ENCODE assay signal across 9 cellular contexts in the genomic region with DNA sequence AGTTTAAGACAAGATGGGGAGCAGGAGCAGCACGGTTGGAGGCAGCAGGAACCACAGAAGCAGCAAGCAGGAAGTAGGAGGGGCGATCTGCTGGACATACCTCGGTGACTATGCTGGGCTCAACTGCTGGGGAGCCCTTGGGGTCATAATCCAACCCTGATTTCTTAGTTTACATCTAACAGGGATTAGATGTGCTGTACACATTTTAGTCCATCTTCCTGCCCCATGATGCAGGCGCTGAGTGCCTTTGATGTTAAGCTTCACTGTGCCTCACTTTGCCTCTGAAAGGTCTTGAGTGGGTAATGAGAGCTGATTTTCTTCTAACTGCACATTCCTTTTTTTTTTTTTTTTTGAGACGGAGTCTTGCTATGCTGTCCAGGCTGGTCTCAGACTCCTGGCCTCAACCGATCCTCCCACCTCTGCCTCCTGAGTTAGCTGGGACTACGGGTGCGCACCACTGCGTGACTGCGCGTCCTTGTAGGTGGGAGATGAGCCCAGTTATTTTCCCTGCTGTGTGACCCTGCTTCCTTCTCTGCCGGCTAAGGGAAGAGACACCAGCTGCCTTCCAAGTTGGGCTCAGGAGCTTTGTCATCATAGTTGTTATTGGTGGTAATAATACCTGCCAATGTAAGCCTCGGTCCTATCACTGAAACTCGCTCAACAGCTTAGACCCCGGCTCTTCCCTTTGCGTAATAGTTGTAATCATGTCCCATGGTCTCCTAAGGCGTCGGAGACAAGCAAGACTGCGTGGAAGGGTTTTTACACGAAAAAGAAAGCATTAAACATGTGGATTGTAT. TPM values are rescaled to one million over a fixed set of nuclear protein-coding genes. Genes with fewer than 3 reads are reported as not detected.
A peak's percentile ranks its signal among the peaks of the same experiment; 100 is the strongest.
DNase-seq lines count a peak whose midpoint lies in the region; ATAC-seq, FAIRE-seq and TF ChIP-seq lines count a peak whose summit lies in the region.
"Had no signal": no experiment of that assay in that cellular context is flagged by ENCODE, and none has a peak within 500 bp of the region (broad histone marks: within the 10 kb centered on the region; RNA-seq: fewer than 3 reads in every experiment).

No MANE protein-coding gene starts in this region.

- no peak overlapping the region for H3K9ac ChIP-seq in GM12878 (ENCODE audit: control insufficient read depth, insufficient read depth, low read length)

- TF ChIP-seq POLR2A in GM12878 (IDR thresholded peaks at IDR 0.05; ENCODE audit: low read depth, low read length) (no peak), lower leg skin (IDR thresholded peaks at IDR 0.05) (no peak), transverse colon (IDR thresholded peaks at IDR 0.05) (no peak)

- no TSS peak for BruUV-seq in GM12878 (replicated peaks; lab: Mats Ljungman, UMichigan)

- WGBS in GM12878 (ENCODE audit: insufficient coverage, insufficient replicate concordance, low lambda C conversion rate, missing lambda C conversion rate) = 21% methylated on average over 18 of the region's 20 CpGs
- WGBS in lower leg skin, 2 donors = 41 to 42% methylated on average over 20 of the region's 20 CpGs
- WGBS in transverse colon (ENCODE audit: low coverage in 1 of 2), 2 donors = 26 to 40% methylated on average over 3 to 20 of the region's 20 CpGs

- intact Hi-C loops in GM12878 (cut with micrococcal nuclease; ENCODE audit: unreplicated experiment) (no loop called here), lower leg skin (cut with DNase I; ENCODE audit: low total_unique reads) (no loop called here), transverse colon (cut with DNase I; ENCODE audit: low total_unique reads) (no loop called here)

- no peak for TF ChIP-seq RAD21 in GM12878 (IDR thresholded peaks at IDR 0.05; ENCODE audit: insufficient read depth, low read depth, low read length)

- SMC1A ChIA-PET in GM12878 (lab: Charles Lee; ENCODE audit: uncharacterized antibody, unreplicated experiment) = interaction anchor here (1.0 kb wide), 1 partner anchor 13 kb away, joined by 4 read pairs; no protein-coding TSS in a partner anchor

- peak overlapping the region; percentile 96 for H3K4me2 ChIP-seq in GM12878 (ENCODE audit: control insufficient read depth, insufficient read depth)

- POLR2A ChIA-PET in GM12878 (lab: Charles Lee) = no interaction called here

- peak; percentile 78 for FAIRE-seq in GM12878 (lab: Jason Lieb, UNC)

- ATAC-seq in GM12878 (peak; percentile 45; the same call in 1 of the 3 replicates), GM18868 (IDR thresholded peaks at IDR 0.05; ENCODE audit: unreplicated experiment) (no peak), HG02870 (IDR thresholded peaks at IDR 0.05; ENCODE audit: unreplicated experiment) (no peak)

- peak overlapping the region; percentile 80; the same call in 1 of the 2 replicates for H3K4me3 ChIP-seq in GM12878
- H3K4me3 ChIP-seq in lower leg skin (ENCODE audit: low read depth, poor library complexity, severe bottlenecking) = peak overlapping the region; percentile 63
- peak overlapping the region; percentile 58 to 90 (median 66) for H3K4me3 ChIP-seq in transverse colon

- TF ChIP-seq EP300 in GM12878 (IDR thresholded peaks at IDR 0.05; ENCODE audit: borderline replicate concordance in 1 of 2, control insufficient read depth in 1 of 2, low read depth in 2 of 2, low read length in 2 of 2) (no peak), transverse colon (IDR thresholded peaks at IDR 0.05; ENCODE audit: low read depth) (no peak)

- H3K27ac ChIP-seq in GM12878 (ENCODE audit: control insufficient read depth, insufficient read depth) = no peak overlapping the region
- H3K27ac ChIP-seq in transverse colon = peak overlapping the region; percentile 86 to 93 (median 92)

- H3K9me3 ChIP-seq in GM12878 (replicated peaks; ENCODE audit: control insufficient read depth, insufficient read depth, low read length) = no peaks in the 10 kb centered on the region
- H3K9me3 ChIP-seq in transverse colon = no peaks in the 10 kb centered on the region

- H2AFZ ChIP-seq in GM12878 (ENCODE audit: control insufficient read depth, low read depth, low read length) = peak overlapping the region; percentile 34

- peaks cover 8% of the 10 kb centered on the region for H3K4me1 ChIP-seq in GM12878 (ENCODE audit: control insufficient read depth, insufficient read depth, low read length)
- H3K4me1 ChIP-seq in transverse colon = peaks cover 0 to 16% (median 7%) of the 10 kb centered on the region in 4 donors

- H4K20me1 ChIP-seq in GM12878 (ENCODE audit: control insufficient read depth, insufficient read depth) = no peaks in the 10 kb centered on the region; the same call in 1 of the 2 replicates

- no peaks in the 10 kb centered on the region for H3K36me3 ChIP-seq in GM12878 (ENCODE audit: control insufficient read depth in 2 of 2, insufficient read depth in 2 of 2, low read length in 1 of 2)
- no peaks in the 10 kb centered on the region for H3K36me3 ChIP-seq in transverse colon

- RAD21 ChIA-PET in GM12878 (lab: Charles Lee; ENCODE audit: unreplicated experiment) = interaction anchor here (0.6 kb wide), 1 partner anchor 47 kb away, joined by 3 read pairs; no protein-coding TSS in a partner anchor

- TF ChIP-seq CTCF in GM12878 (IDR thresholded peaks at IDR 0.05 in 2 of 3, conservative IDR thresholded peaks at IDR 0.05 in 1 of 3; ENCODE audit: control insufficient read depth in 2 of 3, extremely low read depth in 1 of 3, insufficient read depth in 1 of 3, low read depth in 3 of 3, low read length in 3 of 3) (no peak), lower leg skin (IDR thresholded peaks at IDR 0.05) (no peak), transverse colon (IDR thresholded peaks at IDR 0.05) (no peak)

- CTCF ChIA-PET in GM12878 (lab: Yijun Ruan, JAX) = interaction anchor here (0.6 to 1.1 kb wide), 3 partner anchors 15 to 59 kb away, joined by 3 to 6 read pairs (median 3); no protein-coding TSS in a partner anchor

- DNase-seq in activated naive CD4-positive, alpha-beta T cell treated with Interleukin-2 at 50 U/mL for 16 hours = peak; percentile 24
- DNase-seq in activated naive CD4-positive, alpha-beta T cell (lab: John Stamatoyannopoulos, UW) = no peak
- DNase-seq in NOMO-1 (lab: John Stamatoyannopoulos, UW; ENCODE audit: unreplicated experiment in 2 of 2) (peak; percentile 66 to 81), GM12878 (ENCODE audit: low read depth, low spot score) (no peak), lower leg skin (ENCODE audit: low spot score in 2 of 2) (peak; percentile 27 to 86), transverse colon (peak; percentile 60)

- in situ Hi-C loops in GM12878 (cut with MboI) (no loop called here), transverse colon (cut with MboI; ENCODE audit: low pct_ligation_motif_present in 1 of 4, low pct_unique_long_range_greater_than_20kb in 1 of 4, low sequenced_read_pairs in 3 of 4) (no loop called here)

- H3K79me2 ChIP-seq in GM12878 (ENCODE audit: control insufficient read depth, insufficient read depth, low read length) = no peaks in the 10 kb centered on the region

- H3K27me3 ChIP-seq in GM12878 (replicated peaks in 1 of 2; ENCODE audit: control insufficient read depth in 2 of 2, insufficient read depth in 2 of 2, low read length in 1 of 2) (peaks cover 10 to 20% of the 10 kb centered on the region in 2 experiments), transverse colon (no peaks in the 10 kb centered on the region)

TF ChIP-seq in GM12878, 131 proteins besides CTCF, POLR2A, EP300 and RAD21 (continues in another document):
- TF ChIP-seq MYC (IDR thresholded peaks at IDR 0.05; ENCODE audit: insufficient read depth, insufficient read length, insufficient replicate concordance, low read length, severe bottlenecking) (no peak), GABPA (IDR thresholded peaks at IDR 0.05; ENCODE audit: low read depth) (no peak), CREB1 (IDR thresholded peaks at IDR 0.05; ENCODE audit: low read depth) (no peak), NFIC (IDR thresholded peaks at IDR 0.05; ENCODE audit: low read depth, low read length) (no peak)

RNA-seq across cellular contexts. Expression of a gene that starts 1.1 kb away (rescaled TPM):
- total RNA-seq in GM12878 (2013; cell fraction: nucleolus; rRNA removed) = 0.15 TPM in 1 of 2 replicates, not detected in the other
- total RNA-seq in GM12878 (2014; rRNA removed) (0.06 and 0.11 TPM in 2 replicates), GM12878 (2014; rRNA removed; fragmentation: Illumina TruSeq; extraction: Trizol) (not detected in 2 replicates), GM12878 (2021) (0.24 and 0.46 TPM in 2 replicates), lower leg skin (10 to 100 TPM; 24.0 to 38.0 (median 29.4) TPM), transverse colon (10 to 100 TPM in 2 of 4 donors, 1 to 10 TPM in 2; 6.4 to 17.5 (median 11.3) TPM)
- 0.28 TPM for polyA plus RNA-seq in GM12878 (2011; ENCODE audit: low read depth)
- polyA plus RNA-seq in GM12878 (2011; rRNA removed) (0.01 and 0.03 TPM in 2 replicates), GM12878 (2014; fragmentation: Illumina TruSeq; extraction: Trizol) (0.08 and 0.13 TPM in 2 replicates), GM12878 (2014; fragmentation: Nextera tagmentation; extraction: Ambion mirVana) (under 1 TPM; 0.02 TPM), GM12878 (2014; rRNA removed) (not detected in 2 replicates), GM12878 (2016; fragmentation: Nextera tagmentation; extraction: Ambion mirVana) (under 1 TPM in 1 of 2 experiments, not detected in 1; 0.33 TPM)
- 0.15 TPM in 1 of 2 replicates, not detected in the other for polyA plus RNA-seq in GM12878 (2011; cell fraction: cytosol; rRNA removed)
- polyA plus RNA-seq in GM12878 (2011; cell fraction: nucleus; rRNA removed) = not detected in 2 replicates
- 0.46 and 0.56 TPM in 2 replicates for polyA plus RNA-seq in GM12878 (2012)
- polyA minus RNA-seq in GM12878 (2011; rRNA and poly(A)+ RNA removed) = not detected in 2 replicates
- not detected in 2 replicates for polyA minus RNA-seq in GM12878 (2011; cell fraction: cytosol; rRNA and poly(A)+ RNA removed)
- polyA minus RNA-seq in GM12878 (2011; cell fraction: nucleus; rRNA and poly(A)+ RNA removed) = not detected in 2 replicates

RNA-seq across cellular contexts. Expression of a gene that starts 54.3 kb away (rescaled TPM):
- not detected in 2 replicates for total RNA-seq in GM12878 (2013; cell fraction: nucleolus; rRNA removed)
- total RNA-seq in GM12878 (2014; rRNA removed) (not detected in 2 replicates), GM12878 (2014; rRNA removed; fragmentation: Illumina TruSeq; extraction: Trizol) (not detected in 2 replicates), GM12878 (2021) (not detected in 2 replicates), lower leg skin (1 to 10 TPM in 1 of 4 donors, under 1 TPM in 3; 0.21 to 1.3 (median 0.60) TPM), transverse colon (1 to 10 TPM in 2 of 4 donors, under 1 TPM in 1, not detected in 1; 0.37 to 2.2 (median 1.4) TPM)
- polyA plus RNA-seq in GM12878 (2011; ENCODE audit: low read depth) = not detected
- polyA plus RNA-seq in GM12878 (2011; rRNA removed) (not detected in 2 replicates), GM12878 (2014; fragmentation: Illumina TruSeq; extraction: Trizol) (not detected in 2 replicates), GM12878 (2014; fragmentation: Nextera tagmentation; extraction: Ambion mirVana) (not detected), GM12878 (2014; rRNA removed) (not detected in 2 replicates), GM12878 (2016; fragmentation: Nextera tagmentation; extraction: Ambion mirVana) (not detected)
- not detected in 2 replicates for polyA plus RNA-seq in GM12878 (2011; cell fraction: cytosol; rRNA removed)
- not detected in 2 replicates for polyA plus RNA-seq in GM12878 (2011; cell fraction: nucleus; rRNA removed)
- polyA plus RNA-seq in GM12878 (2012) = not detected in 2 replicates
- polyA minus RNA-seq in GM12878 (2011; rRNA and poly(A)+ RNA removed) = not detected in 2 replicates
- polyA minus RNA-seq in GM12878 (2011; cell fraction: cytosol; rRNA and poly(A)+ RNA removed) = not detected in 2 replicates
- polyA minus RNA-seq in GM12878 (2011; cell fraction: nucleus; rRNA and poly(A)+ RNA removed) = not detected in 2 replicates
- total RNA-seq: dermis microvascular lymphatic vessel endothelial cell had no signal

Comparison
In these comparisons a context has a peak if more than half of its experiments do, and no peak if none do; other contexts are left out.
1. DNase-seq: peak in activated naive CD4-positive, alpha-beta T cell treated with Interleukin-2 at 50 U/mL for 16 hours (single experiment), NOMO-1 (2 of 2), lower leg skin (2 of 2) and transverse colon (single experiment); none in activated naive CD4-positive, alpha-beta T cell (0 of 4) and GM12878 (single experiment).
2. RNA of a gene that starts 1.1 kb away (total RNA-seq): 24.0 to 38.0 TPM in lower leg skin and 6.4 to 17.5 TPM in transverse colon; 0.06 to 0.46 TPM in GM12878; every median in the first group is over 4 times any median in the second.
3. Peak in every context shown above with its lines, with median percentiles within 50 percentile points of each other: H3K4me3 ChIP-seq.